Comparison of ENCODE assay signal across 10 cellular contexts in the genomic region with DNA sequence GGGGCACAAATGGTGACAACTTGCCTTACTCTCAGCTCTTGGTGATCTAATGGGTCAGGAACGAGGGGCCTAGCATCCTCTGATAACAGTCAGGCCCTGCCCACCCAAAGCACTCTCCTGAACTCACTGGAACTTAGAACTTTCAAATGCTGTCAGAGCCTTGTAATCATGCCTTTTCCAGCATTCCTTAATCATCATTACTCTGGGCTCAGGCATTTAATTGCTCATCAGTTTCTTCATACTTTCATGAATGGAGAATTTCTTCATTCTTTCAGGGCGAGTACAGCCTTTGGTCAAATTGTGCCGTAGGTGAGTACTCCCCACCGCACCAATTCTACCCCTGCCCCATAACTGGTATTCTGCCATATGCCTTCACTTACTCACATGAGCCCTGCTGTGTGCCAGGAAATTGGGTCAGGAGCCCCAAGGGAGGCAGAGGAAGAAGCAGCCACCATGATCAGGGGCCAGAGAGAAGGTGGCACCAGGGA. TPM values are rescaled to one million over a fixed set of nuclear protein-coding genes. Genes with fewer than 3 reads are reported as not detected.
DNase-seq lines count a peak whose midpoint lies in the region; ATAC-seq and TF ChIP-seq lines count a peak whose summit lies in the region.
"Had no signal": no experiment of that assay in that cellular context is flagged by ENCODE, and none has a peak within 500 bp of the region (broad histone marks: within the 10 kb centered on the region; RNA-seq: fewer than 3 reads in every experiment).

No MANE protein-coding gene starts in this region.

- no peak for TF ChIP-seq CTCF in Calu3 (IDR thresholded peaks at IDR 0.05; ENCODE audit: unreplicated experiment)
- no peak for TF ChIP-seq CTCF in SK-N-SH (IDR thresholded peaks at IDR 0.05)
- TF ChIP-seq CTCF in fibroblast of mammary gland (conservative IDR thresholded peaks at IDR 0.05; ENCODE audit: control insufficient read depth, insufficient read depth, low read depth, low read length) = no peak

- ATAC-seq in HG03095 (IDR thresholded peaks at IDR 0.05; ENCODE audit: unreplicated experiment) = no peak

- H3K9ac ChIP-seq in SK-N-SH = peak overlapping the region; percentile 35

- H3K27me3 ChIP-seq in SK-N-SH (ENCODE audit: insufficient read depth) = no peaks in the 10 kb centered on the region

- H3K79me2 ChIP-seq in SK-N-SH (ENCODE audit: insufficient read depth) = no peaks in the 10 kb centered on the region

- peak overlapping the region in 1 of 2 experiments; percentile 79; a peak in 2 of 4 replicates for H3K27ac ChIP-seq in SK-N-SH (ENCODE audit: low read depth in 2 of 2, low read length in 1 of 2)
- H3K27ac ChIP-seq: SK-N-MC had no signal

- no peaks in the 10 kb centered on the region for H3K9me2 ChIP-seq in SK-N-SH

- intact Hi-C loops in Calu3 (cut with micrococcal nuclease; ENCODE audit: unreplicated experiment) (no loop called here), posterior cingulate gyrus (cut with DNase I) (no loop called here)

- no peaks in the 10 kb centered on the region for H3K36me3 ChIP-seq in SK-N-SH (replicated peaks in 1 of 2; ENCODE audit: control insufficient read depth in 1 of 2, insufficient read depth in 2 of 2, low read length in 1 of 2)

- peaks cover 20% of the 10 kb centered on the region for H3F3A ChIP-seq in SK-N-SH (replicated peaks; ENCODE audit: insufficient read depth)

- H3K27ac Mint-ChIP-seq in Calu3 (ENCODE audit: unreplicated experiment) = peak overlapping the region; percentile 95

- no peaks in the 10 kb centered on the region for H3K9me3 ChIP-seq in SK-N-SH

- CTCF ChIA-PET in Calu3 (lab: Charles Lee) = interaction anchor here (0.5 to 1.1 kb wide), 3 partner anchors 30 to 93 kb away, joined by 3 to 4 read pairs (median 3); a partner anchor contains a TSS
- CTCF ChIA-PET in SK-N-SH (lab: Yijun Ruan, JAX) = interaction anchor here (0.7 to 0.8 kb wide), 2 partner anchors 9 to 28 kb away, joined by 3 read pairs; no protein-coding TSS in a partner anchor

- no peak overlapping the region for H3K4me3 ChIP-seq in SK-N-SH (ENCODE audit: low read depth in 2 of 2, low read length in 1 of 2)
- no peak overlapping the region for H3K4me3 ChIP-seq in fibroblast of mammary gland (ENCODE audit: control insufficient read depth, low read depth, low read length)
- H3K4me3 ChIP-seq: SK-N-MC had no signal

- H3K9me3 Mint-ChIP-seq in Calu3 (ENCODE audit: low read depth, unreplicated experiment) = no peaks in the 10 kb centered on the region

- no peaks in the 10 kb centered on the region for H3K27me3 Mint-ChIP-seq in Calu3 (ENCODE audit: unreplicated experiment)

- H3K4me1 Mint-ChIP-seq in Calu3 (ENCODE audit: low read depth, unreplicated experiment) = peaks cover 60% of the 10 kb centered on the region

- no peak for TF ChIP-seq EP300 in SK-N-SH (IDR thresholded peaks at IDR 0.05; ENCODE audit: borderline replicate concordance in 1 of 2, low read depth in 1 of 2, low read length in 1 of 2)

- peak overlapping the region; percentile 22 for H3K4me3 Mint-ChIP-seq in Calu3 (ENCODE audit: low read depth, unreplicated experiment)

- no TSS peak for BruUV-seq in Calu3 (replicated peaks; lab: Mats Ljungman, UMichigan)

- TF ChIP-seq RAD21 in SK-N-SH (IDR thresholded peaks at IDR 0.05; ENCODE audit: low read length) = no peak

- H3K36me3 Mint-ChIP-seq in Calu3 (ENCODE audit: insufficient read depth, unreplicated experiment) = peaks cover 17% of the 10 kb centered on the region

- no peak overlapping the region for H3K4me2 ChIP-seq in SK-N-SH

- 36% methylated on average over 4 of the region's 4 CpGs for WGBS in SK-N-SH (ENCODE audit: low lambda C conversion rate)

- POLR2A ChIA-PET in SK-N-SH (lab: Yijun Ruan, JAX) = no interaction called here

- DNase-seq in Calu3 (peak; percentile 48), SK-N-SH (no peak), fibroblast of mammary gland (ENCODE audit: low read depth) (peak; percentile 97), renal cortical epithelial cell (ENCODE audit: low read depth) (peak; percentile 96), posterior cingulate gyrus (no peak), activated gamma-delta T cell treated with Interleukin-2 at 50 U/mL for 16 hours (no peak)
- no peak for DNase-seq in activated T-cell treated with anti-CD3 and anti-CD28 coated beads, Interleukin-2, amount 50 U/mL, for 48 hours
- DNase-seq: NCI-H187 had no signal

- no peaks in the 10 kb centered on the region for H4K20me1 ChIP-seq in SK-N-SH (ENCODE audit: insufficient read depth)

- H3K4me1 ChIP-seq in SK-N-SH (ENCODE audit: control insufficient read depth in 1 of 2, insufficient read depth in 2 of 2, low read depth in 1 of 2, low read length in 1 of 2) = peaks cover 0 to 30% of the 10 kb centered on the region in 2 experiments; a peak in 2 of 4 replicates

- no peak overlapping the region for H2AFZ ChIP-seq in SK-N-SH (ENCODE audit: low read depth)

TF ChIP-seq in SK-N-SH, 30 proteins besides CTCF, POLR2A, EP300 and RAD21:
- TF ChIP-seq POLR2AphosphoS5 (IDR thresholded peaks at IDR 0.05; ENCODE audit: low read depth, low read length) (peak; percentile 21; the same call in 1 of the 2 replicates), YY1 (IDR thresholded peaks at IDR 0.05; ENCODE audit: low read depth) (no peak), TCF12 (IDR thresholded peaks at IDR 0.05) (peak; percentile 15; the same call in 1 of the 2 replicates), FOSL2 (IDR thresholded peaks at IDR 0.05; ENCODE audit: borderline replicate concordance, low read depth) (peak; percentile 56; the same call in 1 of the 2 replicates), RFX5 (IDR thresholded peaks at IDR 0.05; ENCODE audit: low read length) (no peak), RXRA (IDR thresholded peaks at IDR 0.05; ENCODE audit: borderline replicate concordance, low read depth) (no peak), JUND (IDR thresholded peaks at IDR 0.05) (peak; percentile 18; the same call in 1 of the 2 replicates), GATA2 (CRISPR knock-in tag; IDR thresholded peaks at IDR 0.05) (no peak)
- TF ChIP-seq, protein P1, sequence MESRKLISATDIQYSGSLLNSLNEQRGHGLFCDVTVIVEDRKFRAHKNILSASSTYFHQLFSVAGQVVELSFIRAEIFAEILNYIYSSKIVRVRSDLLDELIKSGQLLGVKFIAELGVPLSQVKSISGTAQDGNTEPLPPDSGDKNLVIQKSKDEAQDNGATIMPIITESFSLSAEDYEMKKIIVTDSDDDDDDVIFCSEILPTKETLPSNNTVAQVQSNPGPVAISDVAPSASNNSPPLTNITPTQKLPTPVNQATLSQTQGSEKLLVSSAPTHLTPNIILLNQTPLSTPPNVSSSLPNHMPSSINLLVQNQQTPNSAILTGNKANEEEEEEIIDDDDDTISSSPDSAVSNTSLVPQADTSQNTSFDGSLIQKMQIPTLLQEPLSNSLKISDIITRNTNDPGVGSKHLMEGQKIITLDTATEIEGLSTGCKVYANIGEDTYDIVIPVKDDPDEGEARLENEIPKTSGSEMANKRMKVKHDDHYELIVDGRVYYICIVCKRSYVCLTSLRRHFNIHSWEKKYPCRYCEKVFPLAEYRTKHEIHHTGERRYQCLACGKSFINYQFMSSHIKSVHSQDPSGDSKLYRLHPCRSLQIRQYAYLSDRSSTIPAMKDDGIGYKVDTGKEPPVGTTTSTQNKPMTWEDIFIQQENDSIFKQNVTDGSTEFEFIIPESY (IDR thresholded peaks at IDR 0.05; ENCODE audit: borderline replicate concordance, low read depth) = no peak
- TF ChIP-seq, protein P2, sequence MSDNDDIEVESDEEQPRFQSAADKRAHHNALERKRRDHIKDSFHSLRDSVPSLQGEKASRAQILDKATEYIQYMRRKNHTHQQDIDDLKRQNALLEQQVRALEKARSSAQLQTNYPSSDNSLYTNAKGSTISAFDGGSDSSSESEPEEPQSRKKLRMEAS (IDR thresholded peaks at IDR 0.05; ENCODE audit: low read depth) = 0 out of 2 replicates have a peak, but pooled peaks have one; percentile 18
- TF ChIP-seq, protein P3, sequence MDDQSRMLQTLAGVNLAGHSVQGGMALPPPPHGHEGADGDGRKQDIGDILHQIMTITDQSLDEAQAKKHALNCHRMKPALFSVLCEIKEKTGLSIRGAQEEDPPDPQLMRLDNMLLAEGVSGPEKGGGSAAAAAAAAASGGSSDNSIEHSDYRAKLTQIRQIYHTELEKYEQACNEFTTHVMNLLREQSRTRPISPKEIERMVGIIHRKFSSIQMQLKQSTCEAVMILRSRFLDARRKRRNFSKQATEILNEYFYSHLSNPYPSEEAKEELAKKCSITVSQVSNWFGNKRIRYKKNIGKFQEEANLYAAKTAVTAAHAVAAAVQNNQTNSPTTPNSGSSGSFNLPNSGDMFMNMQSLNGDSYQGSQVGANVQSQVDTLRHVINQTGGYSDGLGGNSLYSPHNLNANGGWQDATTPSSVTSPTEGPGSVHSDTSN (IDR thresholded peaks at IDR 0.05) = peak; percentile 33; the same call in 1 of the 2 replicates

RNA-seq across cellular contexts. Expression of a gene that starts 30.2 kb away (rescaled TPM):
- total RNA-seq in Calu3 (2022) (38.1 and 50.5 TPM in 2 replicates), renal cortical epithelial cell (203 and 294 TPM in 2 replicates)
- 373 and 455 TPM in 2 replicates for polyA plus RNA-seq in SK-N-SH (2012; rRNA removed)
- polyA plus RNA-seq in SK-N-SH (2012; cell fraction: cytosol; rRNA removed) = 208 and 248 TPM in 2 replicates
- polyA plus RNA-seq in SK-N-SH (2012; cell fraction: nucleus; rRNA removed) = 873 and 891 TPM in 2 replicates

RNA-seq across cellular contexts. Expression of a gene that starts 32.8 kb away (rescaled TPM):
- total RNA-seq in Calu3 (2022) = 231 and 235 TPM in 2 replicates
- 101 and 111 TPM in 2 replicates for polyA plus RNA-seq in SK-N-SH (2012; rRNA removed)
- 69.4 and 95.6 TPM in 2 replicates for polyA plus RNA-seq in SK-N-SH (2012; cell fraction: cytosol; rRNA removed)
- 40.7 and 61.0 TPM in 2 replicates for polyA plus RNA-seq in SK-N-SH (2012; cell fraction: nucleus; rRNA removed)
- total RNA-seq in renal cortical epithelial cell = 143 and 240 TPM in 2 replicates

Comparison
In these comparisons a context has a peak if more than half of its experiments do, and no peak if none do; other contexts are left out.
1. DNase-seq: peak in Calu3 (single experiment), fibroblast of mammary gland (single experiment) and renal cortical epithelial cell (single experiment); none in SK-N-SH (single experiment), posterior cingulate gyrus (0 of 10), activated gamma-delta T cell treated with Interleukin-2 at 50 U/mL for 16 hours (single experiment) and activated T-cell treated with anti-CD3 and anti-CD28 coated beads, Interleukin-2, amount 50 U/mL, for 48 hours (0 of 2).